ENCODE assay signal across 1 cellular context in genomic region chr3:196636369-196637349, GRCh38.
TF ChIP-seq lines count a peak whose summit lies in the region.

No MANE protein-coding gene starts in this region.

TF ChIP-seq in GM23338, 12 proteins besides CTCF, POLR2A, EP300 and RAD21 (continued from another document):
- no peak for TF ChIP-seq REST (IDR thresholded peaks at IDR 0.05; ENCODE audit: unreplicated experiment)
- no peak for TF ChIP-seq ETS1 (IDR thresholded peaks at IDR 0.05)
- TF ChIP-seq EZH2 (IDR thresholded peaks at IDR 0.05; ENCODE audit: low read depth, unreplicated experiment) = no peak
- TF ChIP-seq JUNB (IDR thresholded peaks at IDR 0.05; ENCODE audit: unreplicated experiment) = no peak
- no peak for TF ChIP-seq CREB1 (CRISPR knock-in tag; IDR thresholded peaks at IDR 0.05; ENCODE audit: low read depth)
- no peak for TF ChIP-seq ZNF462 (CRISPR knock-in tag; IDR thresholded peaks at IDR 0.05)
- no peak for TF ChIP-seq ZNF114 (CRISPR knock-in tag; IDR thresholded peaks at IDR 0.05)
- no peak for TF ChIP-seq EZH2phosphoT487 (IDR thresholded peaks at IDR 0.05; ENCODE audit: unreplicated experiment)
- TF ChIP-seq NANOG (IDR thresholded peaks at IDR 0.05; ENCODE audit: borderline replicate concordance) = no peak
- no peak for TF ChIP-seq STAT1 (IDR thresholded peaks at IDR 0.05; ENCODE audit: unreplicated experiment)
